36 cellular contexts compared by ENCODE assay signal in the genomic region with DNA sequence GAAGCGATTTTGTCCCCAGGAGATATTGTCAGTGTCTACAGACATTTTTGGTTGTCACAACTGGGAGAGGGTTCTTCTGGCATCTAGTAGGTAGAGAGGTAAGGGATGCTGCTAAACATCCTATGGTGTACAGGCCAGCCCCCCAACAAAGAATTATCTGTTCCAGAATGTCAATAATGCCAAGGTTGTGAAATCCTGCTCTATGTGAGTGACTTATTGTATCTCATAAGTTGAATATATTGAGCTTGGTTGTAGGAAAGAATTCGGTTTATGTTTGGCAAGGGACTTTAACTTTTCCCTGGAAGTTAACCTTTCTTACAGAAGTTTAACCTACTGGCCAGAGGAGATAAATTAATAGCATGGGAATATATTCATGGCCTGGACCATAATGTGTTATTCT. TPM values are rescaled to one million over a fixed set of nuclear protein-coding genes. Genes with fewer than 3 reads are reported as not detected.
"Had no signal": no experiment of that assay in that cellular context is flagged by ENCODE, and none has a peak within 500 bp of the region (broad histone marks: within the 10 kb centered on the region; RNA-seq: fewer than 3 reads in every experiment).

No MANE protein-coding gene starts in this region.

- H3K4me3 ChIP-seq: MG63 had no signal

- DNase-seq: Kasumi-1, MG63, MM.1S, MV-4-11, NCI-H1048, NCI-H1092, NCI-H1092 treated with DMSO at 0.1 percent for 48 hours, NCI-H1105, NCI-H1105 treated with DMSO at 0.1 percent for 48 hours, NCI-H1417, NCI-H1417 treated with DMSO at 0.1 percent for 48 hours, NCI-H1436, NCI-H1436 treated with DMSO at 0.1 percent for 48 hours, NCI-H146, NCI-H1694, NCI-H1694 treated with DMSO at 0.1 percent for 48 hours, NCI-H187, NCI-H187 treated with DMSO at 0.1 percent for 48 hours, NCI-H1930, NCI-H2029, NCI-H2029 treated with DMSO at 0.1 percent for 48 hours, NCI-H2081, NCI-H2081 treated with DMSO at 0.1 percent for 48 hours, NCI-H2107, NCI-H2171, NCI-H2171 treated with DMSO at 0.1 percent for 48 hours, NCI-H2227 treated with DMSO at 0.1 percent for 48 hours, NCI-H226, NCI-H345, NCI-H446, NCI-H446 treated with DMSO at 0.1 percent for 48 hours, NCI-H510A, NCI-H510A treated with DMSO at 0.1 percent for 48 hours, NCI-H524 had no signal

- H3K9ac ChIP-seq: KMS-11 had no signal

- H3K4me2 ChIP-seq: KMS-11 had no signal

- H3K27me3 ChIP-seq: MG63 had no signal

- H3K27ac ChIP-seq: KMS-11 had no signal

RNA-seq across cellular contexts. Expression of a gene that starts 52.6 kb away (rescaled TPM):
- total RNA-seq: MCF 10A had no signal
